1 cellular context compared by ENCODE assay signal in genomic region chr2:239835056-239835455, GRCh38.
TF ChIP-seq lines count a peak whose summit lies in the region.

No MANE protein-coding gene starts in this region.

TF ChIP-seq in HepG2, 621 proteins besides CTCF, POLR2A, EP300 and RAD21:
- no peak for TF ChIP-seq PRDM10 (CRISPR knock-in tag; IDR thresholded peaks at IDR 0.05; ENCODE audit: low read depth)
- TF ChIP-seq ATF3 (CRISPR knock-in tag; IDR thresholded peaks at IDR 0.05) = no peak
- TF ChIP-seq GATA4 (IDR thresholded peaks at IDR 0.05; ENCODE audit: borderline replicate concordance, low read depth) = no peak
- TF ChIP-seq ELF4 (CRISPR knock-in tag; IDR thresholded peaks at IDR 0.05; ENCODE audit: borderline replicate concordance) = no peak
- TF ChIP-seq MIER3 (CRISPR knock-in tag; IDR thresholded peaks at IDR 0.05; ENCODE audit: borderline replicate concordance) = no peak
- no peak for TF ChIP-seq SMARCE1 (IDR thresholded peaks at IDR 0.05; ENCODE audit: borderline replicate concordance)
- TF ChIP-seq, protein P1, sequence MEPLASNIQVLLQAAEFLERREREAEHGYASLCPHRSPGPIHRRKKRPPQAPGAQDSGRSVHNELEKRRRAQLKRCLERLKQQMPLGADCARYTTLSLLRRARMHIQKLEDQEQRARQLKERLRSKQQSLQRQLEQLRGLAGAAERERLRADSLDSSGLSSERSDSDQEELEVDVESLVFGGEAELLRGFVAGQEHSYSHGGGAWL (CRISPR knock-in tag; IDR thresholded peaks at IDR 0.05) = no peak
- no peak for TF ChIP-seq PHB2 (IDR thresholded peaks at IDR 0.05; ENCODE audit: partially characterized antibody)
TF ChIP-seq in HepG2: peak in this region for 0.
